ENCODE assay signal across 8 cellular contexts in the genomic region with DNA sequence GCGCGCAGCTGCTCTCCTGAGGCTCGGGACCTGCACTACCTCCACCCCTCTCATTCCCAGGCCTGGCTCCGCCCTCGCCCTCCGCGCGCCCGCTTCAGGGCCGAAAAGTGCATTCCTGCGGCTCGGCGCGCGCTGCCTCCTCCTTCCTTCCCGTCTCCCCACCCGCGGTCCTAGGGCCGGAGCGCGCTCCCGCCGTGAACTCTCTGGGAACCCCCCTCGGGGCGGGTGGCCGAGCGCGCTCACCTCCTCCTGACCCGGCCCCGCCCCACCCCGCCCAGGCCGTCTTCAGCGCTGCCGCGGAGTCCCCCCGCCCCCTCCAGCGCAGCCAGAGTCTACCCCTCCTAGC.
A peak's percentile ranks its signal among the peaks of the same experiment; 100 is the strongest.
DNase-seq lines count a peak whose midpoint lies in the region; ATAC-seq and FAIRE-seq lines count a peak whose summit lies in the region.

No MANE protein-coding gene starts in this region.

- ATAC-seq in HG03442 (IDR thresholded peaks at IDR 0.05; ENCODE audit: unreplicated experiment), result peak; percentile 41

- DNase-seq in AML-193 (lab: John Stamatoyannopoulos, UW) (peak; percentile 72 to 84), GM19239 (ENCODE audit: insufficient read length, low spot score) (peak; percentile 93), NOMO-1 treated with DMSO at 0.1 percent for 48 hours (lab: John Stamatoyannopoulos, UW; ENCODE audit: unreplicated experiment) (peak; percentile 93), medulla oblongata (ENCODE audit: extremely low spot score) (peak; percentile 88)
- peak; percentile 61 to 65 for DNase-seq in activated CD8-positive, alpha-beta memory T cell treated with anti-CD3 and anti-CD28 coated beads for 4 hours (ENCODE audit: low read depth in 2 of 2)
- DNase-seq in effector CD8-positive, alpha-beta T cell (lab: John Stamatoyannopoulos, UW), result peak; percentile 66
- DNase-seq in stimulated activated CD4-positive, alpha-beta T cell treated with anti-CD3 and anti-CD28 coated beads, TNF-alpha, amount 100 ng/mL, for 24 hours (ENCODE audit: low read depth in 3 of 3), result peak; percentile 48 to 82 (median 62)

- FAIRE-seq in GM19239 (lab: Jason Lieb, UNC), result no peak

Comparison
In these comparisons a context has a peak if more than half of its experiments do, and no peak if none do; other contexts are left out.
1. Peak in every context shown above with its lines: DNase-seq and ATAC-seq.